20 cellular contexts compared by ENCODE assay signal in genomic region chr16:56980203-56980535, GRCh38. TPM values are rescaled to one million over a fixed set of nuclear protein-coding genes. Genes with fewer than 3 reads are reported as not detected.
"Had no signal": no experiment of that assay in that cellular context is flagged by ENCODE, and none has a peak within 500 bp of the region (broad histone marks: within the 10 kb centered on the region; RNA-seq: fewer than 3 reads in every experiment).

No MANE protein-coding gene starts in this region.

- DNase-seq: activated CD4-positive, alpha-beta T cell treated with anti-CD3 and anti-CD28 coated beads for 48 hours; activated CD4-positive, CD25-positive, alpha-beta regulatory T cell; activated CD8-positive, alpha-beta memory T cell treated with anti-CD3 and anti-CD28 coated beads for 24 hours; activated CD8-positive, alpha-beta memory T cell treated with anti-CD3 and anti-CD28 coated beads, Interleukin-2, amount 50 U/mL, for 48 hours; activated gamma-delta T cell; anterior cingulate cortex; central memory CD4-positive, alpha-beta T cell; colonic mucosa; erythroblast; hypothalamus; islet precursor cell; left colon; lower lobe of right lung; nephron progenitor cell; nucleus accumbens; retina; T-helper 9 cell; upper lobe of left lung had no signal

- H3K9me3 Mint-ChIP-seq: brain, nephron progenitor cell had no signal

- H3K36me3 Mint-ChIP-seq: brain had no signal

- H3K27me3 ChIP-seq: colonic mucosa, upper lobe of left lung had no signal

- ATAC-seq: left colon, lower lobe of right lung had no signal

- H3K36me3 ChIP-seq: colonic mucosa, lower lobe of right lung, thoracic aorta, upper lobe of left lung had no signal

- H3K4me3 Mint-ChIP-seq: brain, nephron progenitor cell had no signal

- H3K4me3 ChIP-seq: colonic mucosa, lower lobe of right lung, thoracic aorta, upper lobe of left lung had no signal

- H3K9me3 ChIP-seq: colonic mucosa, lower lobe of right lung, thoracic aorta, upper lobe of left lung had no signal

- H3K27ac Mint-ChIP-seq: nephron progenitor cell had no signal

- H3K27ac ChIP-seq: colonic mucosa, lower lobe of right lung, upper lobe of left lung had no signal

RNA-seq across cellular contexts. Expression of gene CETP, which starts 18.4 kb away (rescaled TPM):
- total RNA-seq: colonic mucosa, thoracic aorta had no signal
